Comparison of ENCODE assay signal across 9 cellular contexts in the genomic region with DNA sequence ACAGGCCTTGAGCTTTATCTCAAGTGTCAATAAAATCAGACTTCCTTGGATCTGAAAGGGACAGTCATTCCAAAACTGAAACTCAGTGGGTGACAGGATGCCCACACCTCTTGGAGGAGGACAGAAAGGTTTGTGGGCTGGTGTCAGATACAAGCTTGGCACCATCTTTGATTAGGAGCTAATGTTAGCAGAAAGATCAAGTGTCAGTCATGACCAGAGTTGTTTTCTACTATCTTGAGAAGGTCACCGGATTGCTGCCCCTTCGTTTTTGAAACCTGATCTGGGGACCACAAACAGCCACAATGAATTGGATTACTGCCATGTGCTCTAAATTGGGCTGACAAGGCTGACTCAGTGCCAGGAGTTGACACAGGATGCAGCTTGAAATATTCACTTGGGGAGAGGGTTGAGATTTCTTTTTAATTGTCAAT.
DNase-seq lines count a peak whose midpoint lies in the region; TF ChIP-seq lines count a peak whose summit lies in the region.
"Had no signal": no experiment of that assay in that cellular context is flagged by ENCODE, and none has a peak within 500 bp of the region (broad histone marks: within the 10 kb centered on the region; RNA-seq: fewer than 3 reads in every experiment).

No MANE protein-coding gene starts in this region.

- H3K27me3 ChIP-seq in GM23248 (replicated peaks; ENCODE audit: insufficient read depth) = no peaks in the 10 kb centered on the region

- 48 to 62% methylated on average over 2 of the region's 2 CpGs for WGBS in GM23248 (ENCODE audit: low coverage in 1 of 2, low lambda C conversion rate in 2 of 2, missing lambda C conversion rate in 2 of 2), 2 experiments

- H3F3A ChIP-seq in GM23248 (ENCODE audit: insufficient read depth) = peaks cover 47% of the 10 kb centered on the region

- peak overlapping the region; percentile 89 for H2AFZ ChIP-seq in GM23248

- peak overlapping the region; percentile 92 for H3K27ac ChIP-seq in GM23248

- no peaks in the 10 kb centered on the region for H4K20me1 ChIP-seq in GM23248 (ENCODE audit: insufficient read depth)

- DNase-seq in COLO829 (ENCODE audit: low spot score) (peak; percentile 7), GM23248 (peak; percentile 41), NCI-H2081 treated with DMSO at 0.1 percent for 48 hours (lab: John Stamatoyannopoulos, UW) (peak; percentile 26), astrocyte of the spinal cord (ENCODE audit: low read depth, low spot score) (peak; percentile 56), myocyte (ENCODE audit: low read depth) (peak; percentile 98), SKM-1 (lab: John Stamatoyannopoulos, UW; ENCODE audit: unreplicated experiment) (no peak), NK-92 (lab: John Stamatoyannopoulos, UW; ENCODE audit: unreplicated experiment) (no peak), amygdala (lab: John Stamatoyannopoulos, UW) (no peak)
- DNase-seq: activated T-cell treated with anti-CD3 and anti-CD28 coated beads, Interleukin-2, amount 50 U/mL, for 4 hours had no signal

- H3K9me3 ChIP-seq in GM23248 (ENCODE audit: low read depth) = no peaks in the 10 kb centered on the region

- no peaks in the 10 kb centered on the region for H3K36me3 ChIP-seq in GM23248 (ENCODE audit: low read depth)

- peak overlapping the region; percentile 35 for H3K4me2 ChIP-seq in GM23248 (ENCODE audit: unreplicated experiment)

- no peaks in the 10 kb centered on the region for H3K9me2 ChIP-seq in GM23248 (ENCODE audit: insufficient read depth)

- peaks cover 56% of the 10 kb centered on the region for H3K4me1 ChIP-seq in GM23248 (ENCODE audit: insufficient read depth)

- H3K4me3 ChIP-seq in GM23248 (no peak overlapping the region), astrocyte of the spinal cord (ENCODE audit: low read depth, low read length) (no peak overlapping the region)

- in situ Hi-C loops in GM23248 (cut with MboI) = loop anchor here (10.0 kb wide), 2 partner anchors 633 to 773 kb away; no protein-coding TSS in a partner anchor
- in situ Hi-C loops in astrocyte of the spinal cord (cut with HindIII; ENCODE audit: low sequenced_read_pairs) = no loop called here

- peak overlapping the region; percentile 70 for H3K9ac ChIP-seq in GM23248

- H3K79me2 ChIP-seq in GM23248 (ENCODE audit: insufficient read depth) = no peaks in the 10 kb centered on the region

- TF ChIP-seq CTCF in astrocyte of the spinal cord (IDR thresholded peaks at IDR 0.05; ENCODE audit: low read depth, low read length) = no peak

Comparison
In these comparisons a context has a peak if more than half of its experiments do, and no peak if none do; other contexts are left out.
1. DNase-seq: peak in COLO829 (single experiment), GM23248 (single experiment), NCI-H2081 treated with DMSO at 0.1 percent for 48 hours (single experiment), astrocyte of the spinal cord (single experiment) and myocyte (single experiment); none in SKM-1 (single experiment), NK-92 (single experiment) and amygdala (0 of 56).